8 cellular contexts compared by ENCODE assay signal in the genomic region with DNA sequence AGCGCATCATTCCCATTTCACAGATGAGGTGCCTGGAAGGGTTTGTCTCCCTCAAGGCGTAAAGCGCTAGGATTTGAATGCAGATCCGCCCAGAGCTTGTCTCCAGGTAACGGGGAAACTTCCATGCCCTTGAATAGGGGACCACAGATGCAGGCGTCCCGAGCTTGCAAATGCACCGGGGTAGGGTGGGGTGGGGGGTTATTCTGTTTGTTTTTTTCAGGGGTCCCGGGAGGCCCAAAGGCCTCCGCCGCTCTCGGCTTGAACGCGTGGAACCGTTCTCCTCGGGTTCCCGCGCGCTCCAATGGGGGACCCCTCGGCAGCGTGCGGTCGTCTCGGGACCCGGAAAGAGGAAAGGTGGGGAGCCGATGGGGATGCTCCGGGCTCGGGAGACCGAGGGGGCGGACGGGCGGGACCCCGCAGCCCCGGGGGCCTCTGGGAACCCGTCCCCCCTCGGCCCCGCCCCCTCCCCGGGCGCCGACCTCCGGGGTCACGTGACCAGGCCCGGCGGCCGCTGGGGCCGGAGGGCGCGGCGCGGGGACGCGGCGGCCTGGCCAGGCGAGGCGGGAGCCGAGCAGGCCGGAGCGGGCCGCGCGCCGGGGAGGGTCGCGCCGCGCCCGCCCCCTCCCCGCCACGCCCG. TPM values are rescaled to one million over a fixed set of nuclear protein-coding genes. Genes with fewer than 3 reads are reported as not detected.
DNase-seq lines count a peak whose midpoint lies in the region; ATAC-seq and TF ChIP-seq lines count a peak whose summit lies in the region.

A gene (plus strand): TSS at position 490 of the 637 bp plus-strand sequence. CDS start 216 bp downstream, outside the sequence.

- H3K4ac ChIP-seq in trophoblast cell (ENCODE audit: low read depth, low read length): peak within 1 kb of the TSS; percentile 31

- TF ChIP-seq CTCF in GM06990 (IDR thresholded peaks at IDR 0.05; ENCODE audit: insufficient read depth, low read length, poor library complexity, severe bottlenecking): no peak
- TF ChIP-seq CTCF in RWPE2 (IDR thresholded peaks at IDR 0.05; ENCODE audit: poor library complexity, severe bottlenecking): no peak
- TF ChIP-seq CTCF in heart right ventricle (IDR thresholded peaks at IDR 0.05): no peak

- peak within 1 kb of the TSS; percentile 70 for H3K9ac ChIP-seq in trophoblast cell (ENCODE audit: low read length)

- H2AK5ac ChIP-seq in trophoblast cell (ENCODE audit: low read length): no peak within 1 kb of the TSS

- H3K4me1 Mint-ChIP-seq in activated naive CD8-positive, alpha-beta T cell treated with anti-CD3 and anti-CD28 coated beads, Interleukin-2, amount 50 U/mL, for 24 hours: peaks cover 36% of the 10 kb centered on the region

- peak within 1 kb of the TSS; percentile 81 for H3K27ac Mint-ChIP-seq in activated naive CD8-positive, alpha-beta T cell treated with anti-CD3 and anti-CD28 coated beads, Interleukin-2, amount 50 U/mL, for 24 hours

- H3K18ac ChIP-seq in trophoblast cell (ENCODE audit: low read length): peak within 1 kb of the TSS; percentile 49

- H3K4me3 Mint-ChIP-seq in activated naive CD8-positive, alpha-beta T cell treated with anti-CD3 and anti-CD28 coated beads, Interleukin-2, amount 50 U/mL, for 24 hours: peak within 1 kb of the TSS; percentile 80

- no peak within 1 kb of the TSS for H2BK12ac ChIP-seq in trophoblast cell (ENCODE audit: low read length)

- DNase-seq in GM06990 (ENCODE audit: extremely low read depth, insufficient read length) (peak; percentile 71), RWPE2 (ENCODE audit: low spot score) (no peak), heart right ventricle (peak; percentile 68 to 80), trophoblast cell (peak in 1 of 2 donors; percentile 56), amniotic stem cell (lab: John Stamatoyannopoulos, UW) (no peak)
- peak; percentile 76 for DNase-seq in activated naive CD8-positive, alpha-beta T cell treated with anti-CD3 and anti-CD28 coated beads, Interleukin-2, amount 50 U/mL, for 24 hours

- H2BK120ac ChIP-seq in trophoblast cell (ENCODE audit: insufficient read depth, low read length, poor library complexity): no peak within 1 kb of the TSS

- H4K91ac ChIP-seq in trophoblast cell (ENCODE audit: low read depth, low read length): peak within 1 kb of the TSS; percentile 33

- H3K4me3 ChIP-seq in GM06990 (replicated peaks; ENCODE audit: low read depth, low read length) (peak within 1 kb of the TSS; percentile 79), RWPE2 (ENCODE audit: severe bottlenecking) (peak within 1 kb of the TSS; percentile 72), heart right ventricle (peak within 1 kb of the TSS; percentile 77 to 99 (median 93)), trophoblast cell (ENCODE audit: low read depth, low read length) (peak within 1 kb of the TSS; percentile 74)

- ATAC-seq in HG03097 (IDR thresholded peaks at IDR 0.05; ENCODE audit: low FRiP score, unreplicated experiment) (peak; percentile 47), RWPE2 (ENCODE audit: low read depth) (peak; percentile 6; the same call in 1 of the 3 replicates), heart right ventricle (peak; percentile 28 to 78 (median 52)), HG02588 (IDR thresholded peaks at IDR 0.05; ENCODE audit: unreplicated experiment) (no peak)
- no peak for ATAC-seq in activated naive CD8-positive, alpha-beta T cell treated with anti-CD3 and anti-CD28 coated beads, Interleukin-2, amount 50 U/mL, for 24 hours

- peak within 1 kb of the TSS; percentile 19 for H4K12ac ChIP-seq in trophoblast cell (ENCODE audit: low read depth, low read length)

- H3K4me2 ChIP-seq in trophoblast cell (ENCODE audit: low read length): peak within 1 kb of the TSS; percentile 82

- intact Hi-C loops in heart right ventricle (cut with DNase I): loop anchor here in 1 of 10 donors (5.0 kb wide), 1 partner anchor 39 kb away; no protein-coding TSS in a partner anchor

- no peaks in the 10 kb centered on the region for H3K27me3 ChIP-seq in GM06990 (replicated peaks; ENCODE audit: control insufficient read depth, insufficient read depth, low read length)
- no peaks in the 10 kb centered on the region for H3K27me3 ChIP-seq in RWPE2 (ENCODE audit: insufficient read depth, poor library complexity, severe bottlenecking)
- H3K27me3 ChIP-seq in heart right ventricle: no peaks in the 10 kb centered on the region
- no peaks in the 10 kb centered on the region for H3K27me3 ChIP-seq in trophoblast cell (ENCODE audit: insufficient read depth, low read length)

- WGBS in heart right ventricle, 2 donors: 3% methylated on average over 46 to 70 of the region's 70 CpGs
- WGBS in trophoblast cell (ENCODE audit: extremely low coverage, insufficient coverage, insufficient read length): no CpG with 5 or more reads among the region's 70 CpGs

- H3K79me2 ChIP-seq in trophoblast cell (ENCODE audit: control insufficient read depth, insufficient read depth, low read length, poor library complexity): peaks cover 2% of the 10 kb centered on the region

- H3K9me3 ChIP-seq in RWPE2 (ENCODE audit: severe bottlenecking) (no peaks in the 10 kb centered on the region), heart right ventricle (no peaks in the 10 kb centered on the region), trophoblast cell (ENCODE audit: insufficient read depth, low read depth, low read length) (no peaks in the 10 kb centered on the region)

- no peak within 1 kb of the TSS for H2BK5ac ChIP-seq in trophoblast cell (ENCODE audit: low read depth, low read length, poor library complexity)

- H3K27ac ChIP-seq in RWPE2 (ENCODE audit: poor library complexity, severe bottlenecking) (no peak within 1 kb of the TSS), heart right ventricle (peak within 1 kb of the TSS; percentile 92 to 98 (median 96)), trophoblast cell (ENCODE audit: low read depth, low read length) (no peak within 1 kb of the TSS)

- peak within 1 kb of the TSS; percentile 63 for H2AFZ ChIP-seq in trophoblast cell (ENCODE audit: insufficient read depth, low read length, poor library complexity)

- H3K9me3 Mint-ChIP-seq in activated naive CD8-positive, alpha-beta T cell treated with anti-CD3 and anti-CD28 coated beads, Interleukin-2, amount 50 U/mL, for 24 hours: no peaks in the 10 kb centered on the region

- H3K14ac ChIP-seq in trophoblast cell (ENCODE audit: low read length): peak within 1 kb of the TSS; percentile 41

- H3K4me1 ChIP-seq in RWPE2 (ENCODE audit: insufficient read depth, poor library complexity, severe bottlenecking): peaks cover 10% of the 10 kb centered on the region
- H3K4me1 ChIP-seq in heart right ventricle: peaks cover 3 to 54% (median 48%) of the 10 kb centered on the region in 9 donors
- H3K4me1 ChIP-seq in trophoblast cell (ENCODE audit: control insufficient read depth in 1 of 2, insufficient read depth in 2 of 2, low read length in 2 of 2): peaks cover 8 to 16% of the 10 kb centered on the region in 2 experiments

- H3K36me3 ChIP-seq in GM06990 (ENCODE audit: control insufficient read depth, insufficient read depth, low read length) (no peaks in the 10 kb centered on the region), RWPE2 (ENCODE audit: low read depth) (peaks cover 5% of the 10 kb centered on the region; the same call in 1 of the 2 replicates), heart right ventricle (peaks cover 0 to 23% (median 0%) of the 10 kb centered on the region in 9 donors), trophoblast cell (ENCODE audit: control insufficient read depth in 1 of 2, insufficient read depth in 2 of 2, low read length in 2 of 2) (peaks cover 0 to 2% of the 10 kb centered on the region in 2 experiments)

- no peak within 1 kb of the TSS for H3K23ac ChIP-seq in trophoblast cell (ENCODE audit: low read length)

- no peaks in the 10 kb centered on the region for H3K36me3 Mint-ChIP-seq in activated naive CD8-positive, alpha-beta T cell treated with anti-CD3 and anti-CD28 coated beads, Interleukin-2, amount 50 U/mL, for 24 hours (ENCODE audit: low read depth)

- H3K79me1 ChIP-seq in trophoblast cell (ENCODE audit: low read length): peaks cover 7% of the 10 kb centered on the region

- H3K27me3 Mint-ChIP-seq in activated naive CD8-positive, alpha-beta T cell treated with anti-CD3 and anti-CD28 coated beads, Interleukin-2, amount 50 U/mL, for 24 hours: peaks cover 4% of the 10 kb centered on the region

- peak within 1 kb of the TSS; percentile 76 for H4K8ac ChIP-seq in trophoblast cell (ENCODE audit: low read depth, low read length)

RNA-seq across cellular contexts. Expression of the gene that starts here (rescaled TPM):
- 100 to 1,000 TPM in 9 of 10 donors, 10 to 100 TPM in 1; 85.2 to 176 (median 126) TPM for total RNA-seq in heart right ventricle
- 100 to 1,000 TPM; 108 to 146 TPM for polyA plus RNA-seq in heart right ventricle
- 20.5 and 22.9 TPM in 2 replicates for polyA plus RNA-seq in trophoblast cell (2013)

Comparison
In these comparisons a context has a peak if more than half of its experiments do, and no peak if none do; other contexts are left out.
1. DNase-seq: peak in GM06990 (single experiment), activated naive CD8-positive, alpha-beta T cell treated with anti-CD3 and anti-CD28 coated beads, Interleukin-2, amount 50 U/mL, for 24 hours (single experiment) and heart right ventricle (2 of 2); none in RWPE2 (single experiment) and amniotic stem cell (single experiment).
2. ATAC-seq: peak in HG03097 (single experiment), RWPE2 (single experiment) and heart right ventricle (8 of 8); none in activated naive CD8-positive, alpha-beta T cell treated with anti-CD3 and anti-CD28 coated beads, Interleukin-2, amount 50 U/mL, for 24 hours (single experiment) and HG02588 (single experiment).
3. H3K27ac ChIP-seq: peak in heart right ventricle (10 of 10); none in RWPE2 (single experiment) and trophoblast cell (single experiment).
4. Peak in every context shown above with its lines, with median percentiles within 50 percentile points of each other: H3K4me3 ChIP-seq.